ENCODE assay signal across 19 cellular contexts in the genomic region with DNA sequence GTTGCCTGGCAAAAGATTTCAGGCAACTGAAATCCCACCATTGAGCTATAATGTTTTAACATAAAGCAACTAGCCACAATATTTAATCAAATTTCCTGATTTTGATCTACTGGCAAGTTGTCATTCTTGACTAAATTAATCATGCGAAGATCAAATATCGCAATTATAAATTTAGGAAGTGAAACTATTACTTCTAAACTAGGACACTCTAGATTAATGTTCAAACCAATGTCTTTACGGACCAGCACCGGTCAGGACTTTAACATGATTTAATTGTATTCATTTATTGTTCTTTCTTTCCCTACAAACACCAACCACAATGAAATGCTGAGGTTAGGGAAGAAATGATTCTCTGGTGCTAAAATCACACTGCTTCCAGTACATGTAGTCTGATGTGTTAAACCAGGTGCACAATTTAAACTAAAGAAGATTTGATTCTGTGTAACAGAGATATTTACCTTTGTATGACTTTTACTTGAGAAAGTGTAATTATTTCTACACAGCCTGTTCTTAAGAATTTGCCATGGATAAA. TPM values are rescaled to one million over a fixed set of nuclear protein-coding genes. Genes with fewer than 3 reads are reported as not detected.
DNase-seq lines count a peak whose midpoint lies in the region; ATAC-seq, FAIRE-seq and TF ChIP-seq lines count a peak whose summit lies in the region.
"Had no signal": no experiment of that assay in that cellular context is flagged by ENCODE, and none has a peak within 500 bp of the region (broad histone marks: within the 10 kb centered on the region; RNA-seq: fewer than 3 reads in every experiment).

No MANE protein-coding gene starts in this region.

- peak overlapping the region; percentile 21 for H3K4me2 ChIP-seq in Karpas-422 (ENCODE audit: low read depth, low read length, poor library complexity, severe bottlenecking)

- intact Hi-C loops in spleen (cut with DNase I; ENCODE audit: low total_unique reads) = no loop called here

- H3K27me3 Mint-ChIP-seq in natural killer cell treated with Interleukin-12 subunit alpha and Interleukin-12 subunit beta and Interleukin-15 and Interleukin-18, amount 100 ng/mL, for 72 hours = peaks cover 14 to 28% of the 10 kb centered on the region in 2 donors
- H3K27me3 Mint-ChIP-seq: progenitor cell of endocrine pancreas had no signal

- peaks cover 10% of the 10 kb centered on the region for H3K4me1 ChIP-seq in Karpas-422 (ENCODE audit: low read length)
- no peaks in the 10 kb centered on the region for H3K4me1 ChIP-seq in suprapubic skin
- no peaks in the 10 kb centered on the region for H3K4me1 ChIP-seq in spleen

- no peaks in the 10 kb centered on the region for H3K36me3 Mint-ChIP-seq in natural killer cell treated with Interleukin-12 subunit alpha and Interleukin-12 subunit beta and Interleukin-15 and Interleukin-18, amount 100 ng/mL, for 72 hours
- H3K36me3 Mint-ChIP-seq: CD8-positive, alpha-beta T cell; stimulated activated naive B cell treated with anti-CD40 and anti-IgM and Interleukin-4, amounts not matched to agents 10 μg/mL and 1 μg/mL and 100 μg/mL, for 72 hours had no signal

- no peaks in the 10 kb centered on the region for H3K9me3 Mint-ChIP-seq in natural killer cell treated with Interleukin-12 subunit alpha and Interleukin-12 subunit beta and Interleukin-15 and Interleukin-18, amount 100 ng/mL, for 72 hours
- H3K9me3 Mint-ChIP-seq: CD8-positive, alpha-beta T cell; naive thymus-derived CD4-positive, alpha-beta T cell; stimulated activated naive B cell treated with anti-CD40 and anti-IgM and Interleukin-4, amounts not matched to agents 10 μg/mL and 1 μg/mL and 100 μg/mL, for 72 hours had no signal

- ATAC-seq in GM19463 (IDR thresholded peaks at IDR 0.05; ENCODE audit: unreplicated experiment) (peak; percentile 46), HG02943 (IDR thresholded peaks at IDR 0.05; ENCODE audit: low read depth, unreplicated experiment) (peak; percentile 60)
- ATAC-seq in natural killer cell treated with Interleukin-12 subunit alpha and Interleukin-12 subunit beta and Interleukin-15 and Interleukin-18, amount 100 ng/mL, for 72 hours = no peak
- ATAC-seq: CD8-positive, alpha-beta T cell; naive thymus-derived CD4-positive, alpha-beta T cell; stimulated activated naive B cell treated with anti-CD40 and anti-IgM and Interleukin-4, amounts not matched to agents 10 μg/mL and 1 μg/mL and 100 μg/mL, for 72 hours had no signal

- H3K4me3 ChIP-seq in Karpas-422 (ENCODE audit: low read length) (no peak overlapping the region), suprapubic skin (no peak overlapping the region), spleen (no peak overlapping the region)
- H3K4me3 ChIP-seq: lung had no signal

- H3K79me2 ChIP-seq in Karpas-422 (ENCODE audit: low read length) = no peaks in the 10 kb centered on the region

- H3K4me3 Mint-ChIP-seq in natural killer cell treated with Interleukin-12 subunit alpha and Interleukin-12 subunit beta and Interleukin-15 and Interleukin-18, amount 100 ng/mL, for 72 hours = no peak overlapping the region
- H3K4me3 Mint-ChIP-seq: CD8-positive, alpha-beta T cell; naive thymus-derived CD4-positive, alpha-beta T cell; stimulated activated naive B cell treated with anti-CD40 and anti-IgM and Interleukin-4, amounts not matched to agents 10 μg/mL and 1 μg/mL and 100 μg/mL, for 72 hours had no signal

- no peaks in the 10 kb centered on the region for H3K9me2 ChIP-seq in Karpas-422 (replicated peaks; ENCODE audit: insufficient read depth, low read length)

- no peaks in the 10 kb centered on the region for H3K4me1 Mint-ChIP-seq in natural killer cell treated with Interleukin-12 subunit alpha and Interleukin-12 subunit beta and Interleukin-15 and Interleukin-18, amount 100 ng/mL, for 72 hours (ENCODE audit: low read depth in 2 of 2)
- H3K4me1 Mint-ChIP-seq: naive thymus-derived CD4-positive, alpha-beta T cell; stimulated activated naive B cell treated with anti-CD40 and anti-IgM and Interleukin-4, amounts not matched to agents 10 μg/mL and 1 μg/mL and 100 μg/mL, for 72 hours had no signal

- H3K9me3 ChIP-seq in Karpas-422 (ENCODE audit: low read length) = no peaks in the 10 kb centered on the region
- H3K9me3 ChIP-seq in suprapubic skin = no peaks in the 10 kb centered on the region
- no peaks in the 10 kb centered on the region for H3K9me3 ChIP-seq in spleen

- H2AFZ ChIP-seq in Karpas-422 (ENCODE audit: low read length) = no peak overlapping the region

- H3K36me3 ChIP-seq in Karpas-422 (ENCODE audit: insufficient read depth, low read length) (no peaks in the 10 kb centered on the region), suprapubic skin (no peaks in the 10 kb centered on the region), spleen (no peaks in the 10 kb centered on the region)
- H3K36me3 ChIP-seq: WERI-Rb-1 had no signal

- DNase-seq in GM12891 (ENCODE audit: insufficient read length, low spot score) (no peak), Karpas-422 (peak; percentile 55), NCI-H1694 (lab: John Stamatoyannopoulos, UW) (no peak), suprapubic skin (ENCODE audit: low spot score in 2 of 2) (no peak), spleen (no peak)
- DNase-seq in natural killer cell treated with Interleukin-12 subunit alpha and Interleukin-12 subunit beta and Interleukin-15 and Interleukin-18, amount 100 ng/mL, for 72 hours (ENCODE audit: low spot score) = no peak
- DNase-seq: amygdala; CD8-positive, alpha-beta T cell; DND-41; foreskin fibroblast; H7; naive thymus-derived CD4-positive, alpha-beta T cell; stimulated activated naive B cell treated with anti-CD40 and anti-IgM and Interleukin-4, amounts not matched to agents 10 μg/mL and 1 μg/mL and 100 μg/mL, for 72 hours; trophoblast cell; WERI-Rb-1 had no signal

- no peak overlapping the region for H3K9ac ChIP-seq in Karpas-422 (ENCODE audit: low read length)

- H3K27ac Mint-ChIP-seq in natural killer cell treated with Interleukin-12 subunit alpha and Interleukin-12 subunit beta and Interleukin-15 and Interleukin-18, amount 100 ng/mL, for 72 hours = no peak overlapping the region
- H3K27ac Mint-ChIP-seq: CD8-positive, alpha-beta T cell; naive thymus-derived CD4-positive, alpha-beta T cell; progenitor cell of endocrine pancreas; stimulated activated naive B cell treated with anti-CD40 and anti-IgM and Interleukin-4, amounts not matched to agents 10 μg/mL and 1 μg/mL and 100 μg/mL, for 72 hours had no signal

- H3K27ac ChIP-seq in Karpas-422 (ENCODE audit: low read length) = no peak overlapping the region
- no peak overlapping the region for H3K27ac ChIP-seq in suprapubic skin
- H3K27ac ChIP-seq in spleen = no peak overlapping the region
- H3K27ac ChIP-seq: WERI-Rb-1 had no signal

- WGBS in suprapubic skin = 88% methylated on average over 4 of the region's 4 CpGs
- WGBS in spleen, 5 donors = 75 to 85% (median 79%) methylated on average over 4 of the region's 4 CpGs

- TF ChIP-seq POLR2A in GM12891 (IDR thresholded peaks at IDR 0.05; ENCODE audit: low read depth, low read length) (no peak), suprapubic skin (IDR thresholded peaks at IDR 0.05) (no peak), spleen (IDR thresholded peaks at IDR 0.05) (no peak)

- TF ChIP-seq EP300 in suprapubic skin (IDR thresholded peaks at IDR 0.05) = no peak

- no peaks in the 10 kb centered on the region for H4K20me1 ChIP-seq in Karpas-422 (ENCODE audit: insufficient read depth, low read depth, low read length)

- FAIRE-seq in GM12891 (lab: Jason Lieb, UNC) = no peak

- H3K27me3 ChIP-seq in Karpas-422 (ENCODE audit: low read length) = no peaks in the 10 kb centered on the region
- H3K27me3 ChIP-seq in suprapubic skin = no peaks in the 10 kb centered on the region
- H3K27me3 ChIP-seq in spleen (replicated peaks in 1 of 7) = no peaks in the 10 kb centered on the region

- TF ChIP-seq CTCF in suprapubic skin (IDR thresholded peaks at IDR 0.05) (no peak), spleen (IDR thresholded peaks at IDR 0.05 in 8 of 11, conservative IDR thresholded peaks at IDR 0.05 in 3 of 11) (no peak)

TF ChIP-seq in GM12891, 5 proteins besides CTCF, POLR2A, EP300 and RAD21:
- TF ChIP-seq POU2F2 (IDR thresholded peaks at IDR 0.05; ENCODE audit: low read depth, low read length) = no peak
- peak; percentile 90 for TF ChIP-seq SPI1 (IDR thresholded peaks at IDR 0.05; ENCODE audit: low read depth, low read length)
TF ChIP-seq in GM12891: peak in this region for 1.

RNA-seq across cellular contexts. Expression of a gene that starts 14.9 kb away (rescaled TPM):
- polyA plus RNA-seq in GM12891 (2012; ENCODE audit: low read depth, missing spikeins) = 14.6 TPM
- 0.86 TPM in 1 of 2 replicates, not detected in the other for total RNA-seq in Karpas-422 (2014; rRNA removed; shearing (Covaris generic); ENCODE audit: low replicate concordance)
- 1 to 10 TPM in 1 of 2 donors, under 1 TPM in 1; 0.76 to 2.4 TPM for total RNA-seq in natural killer cell treated with Interleukin-12 subunit alpha and Interleukin-12 subunit beta and Interleukin-15 and Interleukin-18, amount 100 ng/mL, for 72 hours
- total RNA-seq in suprapubic skin (1 to 10 TPM; 1.2 to 4.4 (median 3.1) TPM), spleen (1 to 10 TPM; 1.7 to 9.1 (median 2.4) TPM)
- 1 to 10 TPM; 1.1 to 1.4 (median 1.3) TPM for polyA plus RNA-seq in spleen

RNA-seq across cellular contexts. Expression of a gene that starts 55.7 kb away (rescaled TPM):
- 3.7 TPM for polyA plus RNA-seq in GM12891 (2012; ENCODE audit: low read depth, missing spikeins)
- 11.1 and 15.6 TPM in 2 replicates for total RNA-seq in Karpas-422 (2014; rRNA removed; shearing (Covaris generic); ENCODE audit: low replicate concordance)
- total RNA-seq in natural killer cell treated with Interleukin-12 subunit alpha and Interleukin-12 subunit beta and Interleukin-15 and Interleukin-18, amount 100 ng/mL, for 72 hours = 10 to 100 TPM in 1 of 2 donors, 1 to 10 TPM in 1; 9.4 to 11.0 TPM
- total RNA-seq in suprapubic skin = 10 to 100 TPM in 2 of 4 donors, 1 to 10 TPM in 2; 6.6 to 12.7 (median 9.2) TPM
- total RNA-seq in spleen = 10 to 100 TPM; 12.2 to 15.7 (median 13.2) TPM
- polyA plus RNA-seq in spleen = 10 to 100 TPM; 12.2 to 14.3 (median 13.6) TPM

Comparison
In these comparisons a context has a peak if more than half of its experiments do, and no peak if none do; other contexts are left out.
1. ATAC-seq: peak in GM19463 (single experiment) and HG02943 (single experiment); none in natural killer cell treated with Interleukin-12 subunit alpha and Interleukin-12 subunit beta and Interleukin-15 and Interleukin-18, amount 100 ng/mL, for 72 hours (0 of 2).